In the genomic region with DNA sequence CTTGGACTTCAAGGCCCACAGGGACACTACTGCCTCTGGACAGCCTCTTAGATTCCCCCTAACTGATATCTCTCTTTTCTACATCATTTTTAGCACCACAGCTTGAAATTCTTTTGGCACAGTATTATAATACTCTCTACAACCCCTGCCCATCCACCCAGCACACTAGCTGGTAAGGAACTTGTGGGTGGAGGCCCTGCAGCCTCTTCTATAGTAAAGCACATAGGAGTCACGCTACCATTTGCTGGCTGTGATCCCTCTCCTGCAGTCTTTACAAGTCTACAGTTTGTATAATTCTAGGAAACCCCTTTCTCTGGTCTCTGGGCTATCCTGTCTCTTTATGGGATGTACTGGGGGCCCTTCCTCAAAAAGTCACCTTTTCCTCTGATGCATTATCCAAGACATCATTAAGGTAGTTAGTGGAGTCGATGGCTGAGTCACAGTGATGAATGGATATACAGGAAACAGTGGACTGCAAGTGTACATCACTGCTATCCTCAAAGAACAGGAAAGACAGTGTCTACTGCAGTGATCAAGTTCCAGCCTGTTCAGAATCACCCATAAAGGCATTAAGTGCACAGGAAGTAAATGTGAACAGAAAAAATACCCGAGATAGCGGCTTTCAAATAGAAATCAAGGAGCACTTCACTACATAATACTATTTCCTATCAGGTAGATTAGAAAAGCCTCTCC, we compare ENCODE assay signal across 12 cellular contexts. TPM values are rescaled to one million over a fixed set of nuclear protein-coding genes. Genes with fewer than 3 reads are reported as not detected.
DNase-seq lines count a peak whose midpoint lies in the region; ATAC-seq, FAIRE-seq and TF ChIP-seq lines count a peak whose summit lies in the region.
"Had no signal": no experiment of that assay in that cellular context is flagged by ENCODE, and none has a peak within 500 bp of the region (broad histone marks: within the 10 kb centered on the region; RNA-seq: fewer than 3 reads in every experiment).

No MANE protein-coding gene starts in this region.

- H3K4me2 ChIP-seq in keratinocyte (ENCODE audit: control insufficient read depth, extremely low read depth, insufficient read depth, low read depth, low read length) = peak overlapping the region; percentile 73

- H3K27me3 ChIP-seq in keratinocyte (ENCODE audit: control insufficient read depth, extremely low read depth, insufficient read depth, low read length) (no peaks in the 10 kb centered on the region), upper lobe of left lung (no peaks in the 10 kb centered on the region), HAP-1 (ENCODE audit: low read depth) (no peaks in the 10 kb centered on the region)

- peaks cover 9% of the 10 kb centered on the region for H3K79me2 ChIP-seq in keratinocyte (ENCODE audit: control insufficient read depth, insufficient read depth, low read length)

- H3K9ac ChIP-seq in keratinocyte (ENCODE audit: control insufficient read depth, extremely low read depth, insufficient read depth, low read length) = peak overlapping the region; percentile 36

- no peaks in the 10 kb centered on the region for H3K9me1 ChIP-seq in keratinocyte (ENCODE audit: control insufficient read depth, extremely low read depth, insufficient read depth, low read length)

- dilution Hi-C loops in keratinocyte (cut with MboI; ENCODE audit: extremely low pct_ligation_motif_present, low sequenced_read_pairs) = no loop called here

- TF ChIP-seq POLR2A in upper lobe of left lung (IDR thresholded peaks at IDR 0.05) = no peak

- peak overlapping the region; percentile 73 for H3K4me3 Mint-ChIP-seq in activated naive CD4-positive, alpha-beta T cell treated with anti-CD3 and anti-CD28 coated beads, Interleukin-2, amount 50 U/mL, for 24 hours
- peak overlapping the region; percentile 17 for H3K4me3 Mint-ChIP-seq in activated T-helper 1 cell treated with anti-CD3 and anti-CD28 coated beads, Interleukin-12 subunit alpha, Interleukin-12 subunit beta, Interleukin-2, Interleukin-4 antibody, amounts not matched to agents 30 ng/mL and 10 ng/mL and 1 ng/mL, durations not matched to agents 14 hours and 24 hours and 36 hours

- H3K27me3 Mint-ChIP-seq in activated naive CD4-positive, alpha-beta T cell treated with anti-CD3 and anti-CD28 coated beads, Interleukin-2, amount 50 U/mL, for 24 hours = no peaks in the 10 kb centered on the region
- H3K27me3 Mint-ChIP-seq in activated T-helper 1 cell treated with anti-CD3 and anti-CD28 coated beads, Interleukin-12 subunit alpha, Interleukin-12 subunit beta, Interleukin-2, Interleukin-4 antibody, amounts not matched to agents 30 ng/mL and 10 ng/mL and 1 ng/mL, durations not matched to agents 14 hours and 24 hours and 36 hours (ENCODE audit: insufficient read depth) = no peaks in the 10 kb centered on the region

- peak overlapping the region; percentile 98 for H3K27ac Mint-ChIP-seq in activated naive CD4-positive, alpha-beta T cell treated with anti-CD3 and anti-CD28 coated beads, Interleukin-2, amount 50 U/mL, for 24 hours
- H3K27ac Mint-ChIP-seq in activated T-helper 1 cell treated with anti-CD3 and anti-CD28 coated beads, Interleukin-12 subunit alpha, Interleukin-12 subunit beta, Interleukin-2, Interleukin-4 antibody, amounts not matched to agents 30 ng/mL and 10 ng/mL and 1 ng/mL, durations not matched to agents 14 hours and 24 hours and 36 hours = peak overlapping the region; percentile 87

- no peak for ATAC-seq in upper lobe of left lung (ENCODE audit: low FRiP score in 2 of 2)

- peaks cover 34% of the 10 kb centered on the region for H3K36me3 Mint-ChIP-seq in activated naive CD4-positive, alpha-beta T cell treated with anti-CD3 and anti-CD28 coated beads, Interleukin-2, amount 50 U/mL, for 24 hours
- peaks cover 73% of the 10 kb centered on the region for H3K36me3 Mint-ChIP-seq in activated T-helper 1 cell treated with anti-CD3 and anti-CD28 coated beads, Interleukin-12 subunit alpha, Interleukin-12 subunit beta, Interleukin-2, Interleukin-4 antibody, amounts not matched to agents 30 ng/mL and 10 ng/mL and 1 ng/mL, durations not matched to agents 14 hours and 24 hours and 36 hours (ENCODE audit: low read depth)

- DNase-seq in activated naive CD4-positive, alpha-beta T cell treated with Interleukin-2 at 50 U/mL for 16 hours = no peak
- no peak for DNase-seq in activated T-helper 1 cell treated with anti-CD3 and anti-CD28 coated beads, Interleukin-12 subunit alpha, Interleukin-12 subunit beta, Interleukin-2, Interleukin-4 antibody, amounts not matched to agents 30 ng/mL and 10 ng/mL and 1 ng/mL, durations not matched to agents 14 hours and 24 hours and 36 hours (ENCODE audit: low spot score)
- DNase-seq in keratinocyte (ENCODE audit: low read depth, low spot score) = peak; percentile 53
- DNase-seq in upper lobe of left lung = no peak
- DNase-seq in GM03348 (ENCODE audit: low spot score) = no peak
- DNase-seq in activated CD4-positive, CD25-positive, alpha-beta regulatory T cell treated with anti-CD3 and anti-CD28 coated beads, Interleukin-2, amount 50 U/mL, for 72 hours = no peak
- DNase-seq in HAP-1 (ENCODE audit: low spot score in 2 of 2) = no peak
- DNase-seq: anterior cingulate cortex, GOT3, NCI-H2171 had no signal

- H3K9me3 Mint-ChIP-seq in activated naive CD4-positive, alpha-beta T cell treated with anti-CD3 and anti-CD28 coated beads, Interleukin-2, amount 50 U/mL, for 24 hours = peaks cover 5% of the 10 kb centered on the region
- H3K9me3 Mint-ChIP-seq in activated T-helper 1 cell treated with anti-CD3 and anti-CD28 coated beads, Interleukin-12 subunit alpha, Interleukin-12 subunit beta, Interleukin-2, Interleukin-4 antibody, amounts not matched to agents 30 ng/mL and 10 ng/mL and 1 ng/mL, durations not matched to agents 14 hours and 24 hours and 36 hours = no peaks in the 10 kb centered on the region

- WGBS in upper lobe of left lung, 2 donors = 39 to 45% methylated on average over 4 of the region's 4 CpGs

- no peak overlapping the region for H2AFZ ChIP-seq in keratinocyte (ENCODE audit: control insufficient read depth, low read length)

- H3K27ac ChIP-seq in keratinocyte (ENCODE audit: control insufficient read depth, insufficient read depth, low read length) = peak overlapping the region; percentile 79
- H3K27ac ChIP-seq in upper lobe of left lung = peak overlapping the region; percentile 13 to 54 (median 48)
- H3K27ac ChIP-seq: HL-60 had no signal

- no peaks in the 10 kb centered on the region for H4K20me1 ChIP-seq in keratinocyte (ENCODE audit: control insufficient read depth, extremely low read depth, insufficient read depth, low read length)

- no peak for TF ChIP-seq EP300 in upper lobe of left lung (IDR thresholded peaks at IDR 0.05)

- intact Hi-C loops in activated T-helper 1 cell treated with anti-CD3 and anti-CD28 coated beads, Interleukin-12 subunit alpha, Interleukin-12 subunit beta, Interleukin-2, Interleukin-4 antibody, amounts not matched to agents 30 ng/mL and 10 ng/mL and 1 ng/mL, durations not matched to agents 14 hours and 24 hours and 36 hours (cut with micrococcal nuclease) = loop anchor here (1.0 kb wide), 1 partner anchor 10 kb away; no protein-coding TSS in a partner anchor

- H3K4me3 ChIP-seq in keratinocyte (ENCODE audit: control insufficient read depth in 2 of 3, extremely low read depth in 1 of 3, insufficient read depth in 2 of 3, low read depth in 1 of 3, low read length in 3 of 3) (peak overlapping the region in 2 of 3 experiments; percentile 35 to 36), upper lobe of left lung (no peak overlapping the region), HAP-1 (no peak overlapping the region)

- in situ Hi-C loops in HAP-1 (cut with MboI; ENCODE audit: low sequenced_read_pairs) = no loop called here

- TF ChIP-seq CTCF in keratinocyte (optimal IDR thresholded peaks at IDR 0.05 in 1 of 3, IDR thresholded peaks at IDR 0.05 in 1 of 3, conservative IDR thresholded peaks at IDR 0.05 in 1 of 3; ENCODE audit: extremely low read depth in 1 of 3, insufficient read depth in 2 of 3, low read length in 3 of 3) = no peak
- no peak for TF ChIP-seq CTCF in upper lobe of left lung (IDR thresholded peaks at IDR 0.05)

- FAIRE-seq in keratinocyte (lab: Jason Lieb, UNC) = peak; percentile 94

- H3K9me3 ChIP-seq in keratinocyte (ENCODE audit: control insufficient read depth, low read depth, low read length) (no peaks in the 10 kb centered on the region), upper lobe of left lung (no peaks in the 10 kb centered on the region), HAP-1 (no peaks in the 10 kb centered on the region)

- H3K4me1 Mint-ChIP-seq in activated naive CD4-positive, alpha-beta T cell treated with anti-CD3 and anti-CD28 coated beads, Interleukin-2, amount 50 U/mL, for 24 hours = peaks cover 92% of the 10 kb centered on the region
- peaks cover 69% of the 10 kb centered on the region for H3K4me1 Mint-ChIP-seq in activated T-helper 1 cell treated with anti-CD3 and anti-CD28 coated beads, Interleukin-12 subunit alpha, Interleukin-12 subunit beta, Interleukin-2, Interleukin-4 antibody, amounts not matched to agents 30 ng/mL and 10 ng/mL and 1 ng/mL, durations not matched to agents 14 hours and 24 hours and 36 hours (ENCODE audit: low read depth)

- peaks cover 7 to 44% of the 10 kb centered on the region in 2 experiments for H3K36me3 ChIP-seq in keratinocyte (ENCODE audit: control insufficient read depth in 2 of 2, extremely low read depth in 1 of 2, insufficient read depth in 2 of 2, low read length in 2 of 2)
- peaks cover 0 to 60% (median 14%) of the 10 kb centered on the region in 4 donors for H3K36me3 ChIP-seq in upper lobe of left lung
- peaks cover 61% of the 10 kb centered on the region for H3K36me3 ChIP-seq in HAP-1 (replicated peaks)

- H3K4me1 ChIP-seq in keratinocyte (ENCODE audit: control insufficient read depth, extremely low read depth, insufficient read depth, low read length) = peaks cover 37% of the 10 kb centered on the region
- H3K4me1 ChIP-seq in upper lobe of left lung = peaks cover 16 to 50% (median 33%) of the 10 kb centered on the region in 4 donors
- H3K4me1 ChIP-seq in HAP-1 = peaks cover 19% of the 10 kb centered on the region

RNA-seq across cellular contexts. Expression of a gene that starts 54.4 kb away (rescaled TPM):
- total RNA-seq in activated T-helper 1 cell treated with anti-CD3 and anti-CD28 coated beads, Interleukin-12 subunit alpha, Interleukin-12 subunit beta, Interleukin-2, Interleukin-4 antibody, amounts not matched to agents 30 ng/mL and 10 ng/mL and 1 ng/mL, durations not matched to agents 14 hours and 24 hours and 36 hours = 44.8 and 47.8 TPM in 2 replicates
- 33.6 to 81.3 TPM (median 46.1 TPM) in 3 replicates for polyA plus RNA-seq in keratinocyte
- polyA plus RNA-seq in keratinocyte (2011; ENCODE audit: low read depth) = 30.4 TPM
- 46.4 and 88.3 TPM in 2 replicates for polyA plus RNA-seq in keratinocyte (2011; cell fraction: cytosol; rRNA removed)
- 43.9 and 57.0 TPM in 2 replicates for polyA plus RNA-seq in keratinocyte (2011; cell fraction: nucleus; rRNA removed)
- polyA plus RNA-seq in keratinocyte (2012; ENCODE audit: low replicate concordance) = 55.1 and 72.2 TPM in 2 replicates
- polyA minus RNA-seq in keratinocyte = 3.4 to 32.1 TPM (median 12.9 TPM) in 3 replicates
- polyA minus RNA-seq in keratinocyte (2011; cell fraction: cytosol; rRNA and poly(A)+ RNA removed) = 39.1 TPM
- 15.8 and 31.2 TPM in 2 replicates for polyA minus RNA-seq in keratinocyte (2011; cell fraction: nucleus; rRNA and poly(A)+ RNA removed)
- 10 to 100 TPM; 18.2 to 78.0 (median 38.6) TPM for total RNA-seq in upper lobe of left lung

Comparison
In these comparisons a context has a peak if more than half of its experiments do, and no peak if none do; other contexts are left out.
1. H3K4me3 ChIP-seq: peak in keratinocyte (2 of 3); none in upper lobe of left lung (0 of 4) and HAP-1 (single experiment).